Comparison of ENCODE assay signal across 9 cellular contexts in the genomic region with DNA sequence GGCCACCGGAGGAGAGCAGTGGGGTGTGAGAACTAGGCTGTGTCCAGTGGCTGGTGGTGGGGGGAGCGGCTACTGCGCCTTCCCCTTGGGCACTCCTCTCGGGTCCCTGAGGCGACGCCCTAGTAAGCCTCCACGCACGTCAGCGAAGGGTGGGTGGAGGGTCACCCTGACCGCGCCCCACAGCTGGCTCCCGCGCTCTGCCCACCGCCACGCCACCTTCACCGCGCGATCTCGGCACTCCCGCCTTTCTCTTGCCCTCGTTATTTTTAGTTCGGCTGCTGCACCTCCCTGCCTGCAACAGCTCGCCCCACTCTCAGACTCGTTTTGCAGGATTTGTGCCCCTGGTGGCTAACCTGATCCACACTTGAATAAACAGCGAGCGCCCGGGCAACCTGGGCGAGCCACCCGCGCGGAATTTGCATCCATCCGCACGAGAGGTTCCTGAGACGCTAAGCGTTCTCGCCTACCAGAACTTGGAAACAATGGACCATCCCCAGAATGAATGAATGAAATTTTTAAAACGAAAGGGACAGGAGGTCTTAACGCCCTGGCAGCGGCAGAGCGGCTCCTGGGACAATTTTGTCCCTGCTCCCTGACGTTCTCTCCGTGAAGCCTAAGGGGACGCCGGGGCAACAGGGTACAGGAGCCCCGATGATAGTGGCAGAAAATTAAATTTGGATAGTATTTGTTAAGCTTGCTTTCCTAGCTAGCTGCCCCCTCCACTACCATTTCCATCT. TPM values are rescaled to one million over a fixed set of nuclear protein-coding genes. Genes with fewer than 3 reads are reported as not detected.
DNase-seq lines count a peak whose midpoint lies in the region; ATAC-seq and TF ChIP-seq lines count a peak whose summit lies in the region.
"Had no signal": no experiment of that assay in that cellular context is flagged by ENCODE, and none has a peak within 500 bp of the region (broad histone marks: within the 10 kb centered on the region; RNA-seq: fewer than 3 reads in every experiment).

No MANE protein-coding gene starts in this region.

- H3K27ac ChIP-seq in breast epithelium (no peak overlapping the region), thyroid gland (no peak overlapping the region)

- ATAC-seq in GM18861 (IDR thresholded peaks at IDR 0.05; ENCODE audit: unreplicated experiment) (no peak), GM19035 (IDR thresholded peaks at IDR 0.05; ENCODE audit: unreplicated experiment) (no peak)

- H3K9me3 ChIP-seq in breast epithelium, result no peaks in the 10 kb centered on the region
- H3K9me3 ChIP-seq in thyroid gland, result no peaks in the 10 kb centered on the region

- DNase-seq in NCI-H345 (lab: John Stamatoyannopoulos, UW), result peak; percentile 21
- DNase-seq in NCI-H345 treated with DMSO at 0.1 percent for 48 hours (lab: John Stamatoyannopoulos, UW; ENCODE audit: unreplicated experiment), result no peak
- peak; percentile 45 to 73 for DNase-seq in breast epithelium (ENCODE audit: low spot score in 2 of 2)
- peak; percentile 20 for DNase-seq in kidney glomerular epithelial cell (lab: John Stamatoyannopoulos, UW)
- peak; percentile 71 to 81 for DNase-seq in thyroid gland
- no peak for DNase-seq in NCI-H2107 (lab: John Stamatoyannopoulos, UW)
- DNase-seq: CD4-positive, CD25-positive, alpha-beta regulatory T cell had no signal

- intact Hi-C loops in breast epithelium (cut with DNase I; ENCODE audit: low total_unique reads), result no loop called here
- intact Hi-C loops in thyroid gland (cut with DNase I), result no loop called here

- TF ChIP-seq POLR2A in breast epithelium (IDR thresholded peaks at IDR 0.05), result no peak
- no peak for TF ChIP-seq POLR2A in thyroid gland (IDR thresholded peaks at IDR 0.05)

- 10 to 11% methylated on average over 34 to 41 of the region's 45 CpGs for WGBS in thyroid gland, 2 donors

- peak; percentile 23 to 64 (median 61) for TF ChIP-seq CTCF in breast epithelium (IDR thresholded peaks at IDR 0.05)
- TF ChIP-seq CTCF in thyroid gland (IDR thresholded peaks at IDR 0.05), result peak in 5 of 6 experiments; percentile 24 to 59 (median 53)

- H3K4me3 ChIP-seq in breast epithelium (peak overlapping the region; percentile 26 to 66 (median 42)), thyroid gland (replicated peaks in 1 of 3) (peak overlapping the region in 1 of 3 donors; percentile 13)

- H3K27me3 ChIP-seq in breast epithelium (peaks cover 0 to 6% of the 10 kb centered on the region in 2 donors), thyroid gland (no peaks in the 10 kb centered on the region)

- H3K36me3 ChIP-seq in breast epithelium (no peaks in the 10 kb centered on the region), thyroid gland (no peaks in the 10 kb centered on the region)

- H3K4me1 ChIP-seq in breast epithelium (no peaks in the 10 kb centered on the region), thyroid gland (peaks cover 0 to 14% of the 10 kb centered on the region in 2 donors)

RNA-seq across cellular contexts. Expression of gene BMP4, which starts 7.0 kb away (rescaled TPM):
- total RNA-seq in breast epithelium, result 10 to 100 TPM; 17.0 to 51.8 (median 17.7) TPM
- total RNA-seq in thyroid gland, result 10 to 100 TPM in 3 of 4 donors, 1 to 10 TPM in 1; 8.5 to 27.2 (median 11.6) TPM
- total RNA-seq: CD4-positive, CD25-positive, alpha-beta regulatory T cell had no signal

Comparison
In these comparisons a context has a peak if more than half of its experiments do, and no peak if none do; other contexts are left out.
1. DNase-seq: peak in NCI-H345 (single experiment), breast epithelium (2 of 2), kidney glomerular epithelial cell (single experiment) and thyroid gland (2 of 2); none in NCI-H345 treated with DMSO at 0.1 percent for 48 hours (single experiment) and NCI-H2107 (single experiment).